Comparison of ENCODE assay signal across 8 cellular contexts in the genomic region with DNA sequence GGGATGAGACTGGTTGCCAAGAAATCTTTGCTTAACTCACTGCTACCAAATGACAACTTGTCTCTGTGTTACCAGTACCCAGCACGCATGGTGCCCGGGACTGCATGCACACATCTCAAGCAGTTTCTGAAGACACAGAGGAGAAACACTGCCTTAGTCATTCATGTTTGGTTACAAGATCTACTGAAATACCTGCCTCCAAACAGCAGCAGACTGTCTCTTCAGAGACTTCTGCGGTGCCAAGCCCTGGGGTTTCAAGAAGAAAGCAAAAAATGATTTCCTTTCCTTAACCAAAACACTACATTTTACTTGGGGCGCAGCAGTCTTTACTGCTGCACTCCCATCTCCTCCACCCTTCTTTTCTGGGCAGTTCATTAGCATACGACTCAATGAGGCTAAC. TPM values are rescaled to one million over a fixed set of nuclear protein-coding genes. Genes with fewer than 3 reads are reported as not detected.
DNase-seq lines count a peak whose midpoint lies in the region; ATAC-seq lines count a peak whose summit lies in the region.

No MANE protein-coding gene starts in this region.

- H3K27me3 ChIP-seq in esophagus (ENCODE audit: control insufficient read depth in 1 of 2, insufficient read depth in 2 of 2, low read length in 2 of 2) = no peaks in the 10 kb centered on the region

- H3K4me3 ChIP-seq in esophagus (ENCODE audit: low read depth in 1 of 2, low read length in 2 of 2) = peak overlapping the region in 1 of 2 donors; percentile 33

- peak; percentile 58 to 60 for DNase-seq in activated T-cell treated with anti-CD3 and anti-CD28 coated beads, Interleukin-2, amount 50 U/mL, for 48 hours
- peak; percentile 18 to 19 for DNase-seq in stimulated activated CD4-positive, alpha-beta T cell treated with anti-CD3 and anti-CD28 coated beads, Interleukin-15, amount 100 ng/mL, for 48 hours (ENCODE audit: low read depth in 2 of 2)
- DNase-seq in NCI-H1694 treated with DMSO at 0.1 percent for 48 hours (lab: John Stamatoyannopoulos, UW) (no peak), amniotic stem cell (lab: John Stamatoyannopoulos, UW) (no peak)

- H3K4me3 Mint-ChIP-seq in IgD-negative memory B cell = peak overlapping the region in 3 of 4 donors; percentile 58 to 99 (median 92)

- peaks cover 0 to 2% of the 10 kb centered on the region in 2 donors for H3K36me3 ChIP-seq in esophagus (ENCODE audit: control insufficient read depth in 2 of 2, insufficient read depth in 2 of 2, low read length in 1 of 2)

- peak overlapping the region; percentile 32 to 63 for H3K27ac ChIP-seq in esophagus (ENCODE audit: low read depth in 2 of 2, low read length in 1 of 2)

- H3K36me3 Mint-ChIP-seq in IgD-negative memory B cell = peaks cover 1% of the 10 kb centered on the region

- H3K4me1 Mint-ChIP-seq in IgD-negative memory B cell = peaks cover 43 to 49% (median 48%) of the 10 kb centered on the region in 3 donors

- 37 to 42% methylated on average over 5 of the region's 5 CpGs for WGBS in esophagus, 2 donors

- H3K27me3 Mint-ChIP-seq in IgD-negative memory B cell = no peaks in the 10 kb centered on the region

- H3K9me3 Mint-ChIP-seq in IgD-negative memory B cell = no peaks in the 10 kb centered on the region

- peaks cover 1 to 5% of the 10 kb centered on the region in 2 donors for H3K4me1 ChIP-seq in esophagus (ENCODE audit: control insufficient read depth in 2 of 2, insufficient read depth in 2 of 2, low read length in 1 of 2)

- no peaks in the 10 kb centered on the region for H3K9me3 ChIP-seq in esophagus (ENCODE audit: control insufficient read depth in 2 of 2, insufficient read depth in 1 of 2, low read depth in 1 of 2, low read length in 1 of 2)

- peak overlapping the region; percentile 26 to 92 (median 55) for H3K27ac Mint-ChIP-seq in IgD-negative memory B cell

- ATAC-seq in GM21529 (IDR thresholded peaks at IDR 0.05; ENCODE audit: unreplicated experiment) = no peak
- ATAC-seq in HG03196 (IDR thresholded peaks at IDR 0.05; ENCODE audit: unreplicated experiment) = no peak

RNA-seq across cellular contexts. Expression of a gene that starts 4.2 kb away (rescaled TPM):
- polyA plus RNA-seq in IgD-negative memory B cell (89.0 TPM), esophagus (10 to 100 TPM; 66.0 to 68.6 TPM)

RNA-seq across cellular contexts. Expression of a gene that starts 58.7 kb away (rescaled TPM):
- polyA plus RNA-seq in IgD-negative memory B cell (not detected), esophagus (10 to 100 TPM; 19.6 to 61.7 TPM)

Comparison
In these comparisons a context has a peak if more than half of its experiments do, and no peak if none do; other contexts are left out.
1. DNase-seq: peak in activated T-cell treated with anti-CD3 and anti-CD28 coated beads, Interleukin-2, amount 50 U/mL, for 48 hours (2 of 2) and stimulated activated CD4-positive, alpha-beta T cell treated with anti-CD3 and anti-CD28 coated beads, Interleukin-15, amount 100 ng/mL, for 48 hours (2 of 2); none in NCI-H1694 treated with DMSO at 0.1 percent for 48 hours (single experiment) and amniotic stem cell (single experiment).
2. RNA of a gene that starts 58.7 kb away (polyA plus RNA-seq): 19.6 to 61.7 TPM in esophagus; not detected in IgD-negative memory B cell (single experiment); every median in the first group is over 10 times any median in the second.